1 cellular context compared by ENCODE assay signal in the genomic region with DNA sequence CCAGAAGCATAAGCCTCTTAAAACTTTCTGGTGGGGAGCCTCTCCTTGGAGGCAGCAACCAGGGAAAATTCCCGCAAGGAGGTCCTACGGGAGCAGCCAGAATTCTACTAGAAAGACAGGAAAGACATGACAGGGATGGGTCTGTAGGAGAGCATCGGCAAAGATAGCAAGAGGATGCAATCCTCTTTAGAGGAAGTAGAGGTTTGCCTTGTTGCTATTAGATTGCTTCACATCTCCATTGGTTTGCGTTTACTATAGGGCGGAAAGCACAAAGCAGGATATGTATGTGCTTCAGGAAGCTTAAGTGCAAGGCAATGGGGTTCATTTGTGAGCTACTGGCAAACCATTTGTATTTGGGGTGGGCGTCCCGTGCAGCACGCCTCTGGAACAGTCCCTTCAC.
TF ChIP-seq lines count a peak whose summit lies in the region.

No MANE protein-coding gene starts in this region.

TF ChIP-seq in GM23338, 12 proteins besides CTCF, POLR2A, EP300 and RAD21:
- TF ChIP-seq, protein P1, sequence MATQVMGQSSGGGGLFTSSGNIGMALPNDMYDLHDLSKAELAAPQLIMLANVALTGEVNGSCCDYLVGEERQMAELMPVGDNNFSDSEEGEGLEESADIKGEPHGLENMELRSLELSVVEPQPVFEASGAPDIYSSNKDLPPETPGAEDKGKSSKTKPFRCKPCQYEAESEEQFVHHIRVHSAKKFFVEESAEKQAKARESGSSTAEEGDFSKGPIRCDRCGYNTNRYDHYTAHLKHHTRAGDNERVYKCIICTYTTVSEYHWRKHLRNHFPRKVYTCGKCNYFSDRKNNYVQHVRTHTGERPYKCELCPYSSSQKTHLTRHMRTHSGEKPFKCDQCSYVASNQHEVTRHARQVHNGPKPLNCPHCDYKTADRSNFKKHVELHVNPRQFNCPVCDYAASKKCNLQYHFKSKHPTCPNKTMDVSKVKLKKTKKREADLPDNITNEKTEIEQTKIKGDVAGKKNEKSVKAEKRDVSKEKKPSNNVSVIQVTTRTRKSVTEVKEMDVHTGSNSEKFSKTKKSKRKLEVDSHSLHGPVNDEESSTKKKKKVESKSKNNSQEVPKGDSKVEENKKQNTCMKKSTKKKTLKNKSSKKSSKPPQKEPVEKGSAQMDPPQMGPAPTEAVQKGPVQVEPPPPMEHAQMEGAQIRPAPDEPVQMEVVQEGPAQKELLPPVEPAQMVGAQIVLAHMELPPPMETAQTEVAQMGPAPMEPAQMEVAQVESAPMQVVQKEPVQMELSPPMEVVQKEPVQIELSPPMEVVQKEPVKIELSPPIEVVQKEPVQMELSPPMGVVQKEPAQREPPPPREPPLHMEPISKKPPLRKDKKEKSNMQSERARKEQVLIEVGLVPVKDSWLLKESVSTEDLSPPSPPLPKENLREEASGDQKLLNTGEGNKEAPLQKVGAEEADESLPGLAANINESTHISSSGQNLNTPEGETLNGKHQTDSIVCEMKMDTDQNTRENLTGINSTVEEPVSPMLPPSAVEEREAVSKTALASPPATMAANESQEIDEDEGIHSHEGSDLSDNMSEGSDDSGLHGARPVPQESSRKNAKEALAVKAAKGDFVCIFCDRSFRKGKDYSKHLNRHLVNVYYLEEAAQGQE (IDR thresholded peaks at IDR 0.05; ENCODE audit: unreplicated experiment) = no peak
- TF ChIP-seq ZNF331 (CRISPR knock-in tag; IDR thresholded peaks at IDR 0.05; ENCODE audit: low read depth) = no peak
- TF ChIP-seq, protein P2, sequence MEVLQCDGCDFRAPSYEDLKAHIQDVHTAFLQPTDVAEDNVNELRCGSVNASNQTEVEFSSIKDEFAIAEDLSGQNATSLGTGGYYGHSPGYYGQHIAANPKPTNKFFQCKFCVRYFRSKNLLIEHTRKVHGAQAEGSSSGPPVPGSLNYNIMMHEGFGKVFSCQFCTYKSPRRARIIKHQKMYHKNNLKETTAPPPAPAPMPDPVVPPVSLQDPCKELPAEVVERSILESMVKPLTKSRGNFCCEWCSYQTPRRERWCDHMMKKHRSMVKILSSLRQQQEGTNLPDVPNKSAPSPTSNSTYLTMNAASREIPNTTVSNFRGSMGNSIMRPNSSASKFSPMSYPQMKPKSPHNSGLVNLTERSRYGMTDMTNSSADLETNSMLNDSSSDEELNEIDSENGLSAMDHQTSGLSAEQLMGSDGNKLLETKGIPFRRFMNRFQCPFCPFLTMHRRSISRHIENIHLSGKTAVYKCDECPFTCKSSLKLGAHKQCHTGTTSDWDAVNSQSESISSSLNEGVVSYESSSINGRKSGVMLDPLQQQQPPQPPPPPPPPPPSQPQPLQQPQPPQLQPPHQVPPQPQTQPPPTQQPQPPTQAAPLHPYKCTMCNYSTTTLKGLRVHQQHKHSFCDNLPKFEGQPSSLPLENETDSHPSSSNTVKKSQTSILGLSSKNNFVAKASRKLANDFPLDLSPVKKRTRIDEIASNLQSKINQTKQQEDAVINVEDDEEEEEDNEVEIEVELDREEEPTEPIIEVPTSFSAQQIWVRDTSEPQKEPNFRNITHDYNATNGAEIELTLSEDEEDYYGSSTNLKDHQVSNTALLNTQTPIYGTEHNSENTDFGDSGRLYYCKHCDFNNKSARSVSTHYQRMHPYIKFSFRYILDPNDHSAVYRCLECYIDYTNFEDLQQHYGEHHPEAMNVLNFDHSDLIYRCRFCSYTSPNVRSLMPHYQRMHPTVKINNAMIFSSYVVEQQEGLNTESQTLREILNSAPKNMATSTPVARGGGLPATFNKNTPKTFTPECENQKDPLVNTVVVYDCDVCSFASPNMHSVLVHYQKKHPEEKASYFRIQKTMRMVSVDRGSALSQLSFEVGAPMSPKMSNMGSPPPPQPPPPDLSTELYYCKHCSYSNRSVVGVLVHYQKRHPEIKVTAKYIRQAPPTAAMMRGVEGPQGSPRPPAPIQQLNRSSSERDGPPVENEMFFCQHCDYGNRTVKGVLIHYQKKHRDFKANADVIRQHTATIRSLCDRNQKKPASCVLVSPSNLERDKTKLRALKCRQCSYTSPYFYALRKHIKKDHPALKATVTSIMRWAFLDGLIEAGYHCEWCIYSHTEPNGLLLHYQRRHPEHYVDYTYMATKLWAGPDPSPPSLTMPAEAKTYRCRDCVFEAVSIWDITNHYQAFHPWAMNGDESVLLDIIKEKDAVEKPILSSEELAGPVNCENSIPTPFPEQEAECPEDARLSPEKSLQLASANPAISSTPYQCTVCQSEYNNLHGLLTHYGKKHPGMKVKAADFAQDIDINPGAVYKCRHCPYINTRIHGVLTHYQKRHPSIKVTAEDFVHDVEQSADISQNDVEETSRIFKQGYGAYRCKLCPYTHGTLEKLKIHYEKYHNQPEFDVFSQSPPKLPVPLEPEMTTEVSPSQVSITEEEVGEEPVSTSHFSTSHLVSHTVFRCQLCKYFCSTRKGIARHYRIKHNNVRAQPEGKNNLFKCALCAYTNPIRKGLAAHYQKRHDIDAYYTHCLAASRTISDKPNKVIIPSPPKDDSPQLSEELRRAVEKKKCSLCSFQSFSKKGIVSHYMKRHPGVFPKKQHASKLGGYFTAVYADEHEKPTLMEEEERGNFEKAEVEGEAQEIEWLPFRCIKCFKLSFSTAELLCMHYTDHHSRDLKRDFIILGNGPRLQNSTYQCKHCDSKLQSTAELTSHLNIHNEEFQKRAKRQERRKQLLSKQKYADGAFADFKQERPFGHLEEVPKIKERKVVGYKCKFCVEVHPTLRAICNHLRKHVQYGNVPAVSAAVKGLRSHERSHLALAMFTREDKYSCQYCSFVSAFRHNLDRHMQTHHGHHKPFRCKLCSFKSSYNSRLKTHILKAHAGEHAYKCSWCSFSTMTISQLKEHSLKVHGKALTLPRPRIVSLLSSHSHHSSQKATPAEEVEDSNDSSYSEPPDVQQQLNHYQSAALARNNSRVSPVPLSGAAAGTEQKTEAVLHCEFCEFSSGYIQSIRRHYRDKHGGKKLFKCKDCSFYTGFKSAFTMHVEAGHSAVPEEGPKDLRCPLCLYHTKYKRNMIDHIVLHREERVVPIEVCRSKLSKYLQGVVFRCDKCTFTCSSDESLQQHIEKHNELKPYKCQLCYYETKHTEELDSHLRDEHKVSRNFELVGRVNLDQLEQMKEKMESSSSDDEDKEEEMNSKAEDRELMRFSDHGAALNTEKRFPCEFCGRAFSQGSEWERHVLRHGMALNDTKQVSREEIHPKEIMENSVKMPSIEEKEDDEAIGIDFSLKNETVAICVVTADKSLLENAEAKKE (CRISPR knock-in tag; IDR thresholded peaks at IDR 0.05) = no peak
